22 cellular contexts compared by ENCODE assay signal in the genomic region with DNA sequence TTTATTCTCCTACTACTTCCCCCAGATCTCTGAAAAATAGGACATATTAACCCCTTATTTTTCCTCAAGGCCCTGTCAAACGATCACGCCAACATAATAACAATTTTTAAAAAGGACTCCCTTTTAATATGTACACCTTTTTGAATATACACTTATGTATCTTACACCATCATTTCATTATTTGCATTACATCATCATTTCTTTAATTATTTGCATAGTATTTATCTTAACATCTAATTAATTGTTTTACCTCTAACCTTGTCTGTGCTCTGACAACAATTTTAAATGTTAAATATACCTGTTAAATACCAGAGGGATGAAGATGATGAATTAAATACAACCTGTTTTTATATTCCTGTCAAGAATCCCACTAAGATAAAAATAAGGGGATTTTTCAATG.
"Had no signal": no experiment of that assay in that cellular context is flagged by ENCODE, and none has a peak within 500 bp of the region (broad histone marks: within the 10 kb centered on the region; RNA-seq: fewer than 3 reads in every experiment).

No MANE protein-coding gene starts in this region.

- H3K9ac ChIP-seq: SK-N-SH had no signal

- DNase-seq: IMR-90, Kasumi-1, KG1, MM.1S, NCI-H1092 treated with DMSO at 0.1 percent for 48 hours, NCI-H1436, NCI-H187, NCI-H2029, NCI-H2081 treated with DMSO at 0.1 percent for 48 hours, NCI-H2171, NCI-H226, NCI-H446, NCI-H510A, NCI-H524 treated with DMSO at 0.1 percent for 48 hours, NCI-H69, NCI-H774, PC-3, SHP77, SK-N-SH, SW 1271 had no signal

- ATAC-seq: Panc1, PC-3 had no signal

- H3K4me2 ChIP-seq: SK-N-SH had no signal

- H3K27ac ChIP-seq: RWPE1 had no signal

- H3K9me3 ChIP-seq: SK-N-SH had no signal
